ENCODE assay signal across 29 cellular contexts in the genomic region with DNA sequence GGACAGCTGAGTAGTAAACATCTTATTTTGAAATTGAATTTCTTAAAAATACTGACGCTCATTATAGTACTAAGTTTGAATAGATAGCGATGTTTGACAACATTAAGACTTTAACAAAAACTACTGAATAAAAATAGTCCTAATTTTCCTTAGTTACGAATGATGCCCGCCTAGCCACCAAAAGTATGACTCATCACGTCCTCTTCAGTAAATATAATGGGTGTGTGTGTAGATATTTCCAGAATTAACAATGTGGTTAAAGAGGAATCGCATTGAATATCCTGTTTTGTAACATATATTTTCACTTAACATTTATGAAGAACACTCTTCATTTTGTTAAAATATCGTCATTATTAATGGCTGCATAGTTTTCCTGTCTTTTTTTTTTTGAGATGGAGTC.
"Had no signal": no experiment of that assay in that cellular context is flagged by ENCODE, and none has a peak within 500 bp of the region (broad histone marks: within the 10 kb centered on the region; RNA-seq: fewer than 3 reads in every experiment).

No MANE protein-coding gene starts in this region.

- H3K4me1 ChIP-seq: ascending aorta, body of pancreas, Peyer's patch had no signal

- H3K9me3 ChIP-seq: ascending aorta, body of pancreas, Peyer's patch had no signal

- ATAC-seq: activated CD8-positive, alpha-beta memory T cell treated with anti-CD3 and anti-CD28 coated beads, Interleukin-2, amount 10 ng/mL, durations not matched to agents 7 days and 5 days; activated naive CD4-positive, alpha-beta T cell treated with anti-CD3 and anti-CD28 coated beads, Interleukin-2, amount 50 U/mL, for 72 hours; activated naive CD8-positive, alpha-beta T cell treated with anti-CD3 and anti-CD28 coated beads, Interleukin-2, amount 50 U/mL, for 24 hours; body of pancreas; T-cell had no signal

- H3K27me3 ChIP-seq: ascending aorta, body of pancreas, Peyer's patch had no signal

- FAIRE-seq: bronchial epithelial cell, TTC549 had no signal

- H3K27ac ChIP-seq: ascending aorta, body of pancreas, Peyer's patch had no signal

- DNase-seq: activated B cell treated with CpG ODN at 0.5 μM for 24 hours; activated CD4-positive, alpha-beta T cell treated with anti-CD3 and anti-CD28 coated beads for 1 hour; activated CD4-positive, alpha-beta T cell treated with anti-CD3 and anti-CD28 coated beads, Interleukin-2, amount 10 ng/mL, durations not matched to agents 24 days and 14 days; activated CD4-positive, alpha-beta T cell treated with anti-CD3 and anti-CD28 coated beads, Interleukin-2, amount 50 U/mL, for 48 hours; activated CD8-positive, alpha-beta memory T cell treated with anti-CD3 and anti-CD28 coated beads, Interleukin-2, amount 10 ng/mL, durations not matched to agents 7 days and 5 days; activated effector memory CD4-positive, alpha-beta T cell treated with Interleukin-2 at 50 U/mL for 16 hours; activated naive CD4-positive, alpha-beta T cell; activated naive CD8-positive, alpha-beta T cell treated with anti-CD3 and anti-CD28 coated beads, Interleukin-2, amount 50 U/mL, for 24 hours; activated T-cell treated with anti-CD3 and anti-CD28 coated beads, Interleukin-2, amount 50 U/mL, for 24 hours; amniotic stem cell; body of pancreas; central memory CD4-positive, alpha-beta T cell; MM.1S; NCI-H1048; NCI-H1694; NCI-H2029 treated with DMSO at 0.1 percent for 48 hours; NCI-H345; NCI-H510A; NCI-H526 treated with DMSO at 0.1 percent for 48 hours; NCI-H82; Peyer's patch; SHP77 treated with DMSO at 0.1 percent for 48 hours; T-cell; T-helper 2 cell; T1000 had no signal

- H3K36me3 ChIP-seq: Peyer's patch had no signal

- H3K4me3 ChIP-seq: ascending aorta, body of pancreas, Peyer's patch had no signal
